In the genomic region with DNA sequence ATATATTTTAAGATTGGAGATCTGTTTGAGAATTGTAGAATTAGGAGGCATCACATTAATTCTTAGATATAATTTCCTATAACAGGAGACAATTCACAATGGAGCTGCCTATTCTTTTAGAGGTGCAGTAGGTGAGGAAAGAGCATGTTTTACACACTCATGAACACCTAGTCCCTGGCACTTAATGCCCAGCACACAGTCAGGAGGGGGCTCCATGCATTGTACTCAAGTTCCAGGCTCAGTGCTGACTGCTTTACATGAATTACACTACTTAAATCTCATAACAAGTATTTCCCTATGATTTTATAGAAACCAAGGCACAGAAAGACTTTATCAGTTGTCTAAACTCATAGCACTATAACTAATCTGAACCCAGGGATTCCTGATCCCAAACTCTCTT, we compare ENCODE assay signal across 9 cellular contexts. TPM values are rescaled to one million over a fixed set of nuclear protein-coding genes. Genes with fewer than 3 reads are reported as not detected.
A peak's percentile ranks its signal among the peaks of the same experiment; 100 is the strongest.
DNase-seq lines count a peak whose midpoint lies in the region; ATAC-seq and TF ChIP-seq lines count a peak whose summit lies in the region.
"Had no signal": no experiment of that assay in that cellular context is flagged by ENCODE, and none has a peak within 500 bp of the region (broad histone marks: within the 10 kb centered on the region; RNA-seq: fewer than 3 reads in every experiment).

No MANE protein-coding gene starts in this region.

- CTCF ChIA-PET in activated CD8-positive, alpha-beta memory T cell treated with anti-CD3 and anti-CD28 coated beads, Interleukin-2, amount 10 ng/mL, durations not matched to agents 7 days and 5 days (lab: Charles Lee) = interaction anchor here (0.8 to 2.6 kb wide), 7 partner anchors 14 to 431 kb away, joined by 3 to 10 read pairs (median 7); a partner anchor contains a TSS
- CTCF ChIA-PET in activated B cell treated with CpG ODN at 0.5 μM for 24 hours (lab: Charles Lee) = interaction anchor here (1.4 to 1.6 kb wide), 2 partner anchors 24 to 336 kb away, joined by 4 to 6 read pairs; no protein-coding TSS in a partner anchor

- H3K4me1 ChIP-seq in tibial artery = peaks cover 0 to 19% (median 14%) of the 10 kb centered on the region in 4 donors

- no peak for TF ChIP-seq CTCF in activated B cell treated with CpG ODN at 0.5 μM for 24 hours (IDR thresholded peaks at IDR 0.05)
- TF ChIP-seq CTCF in tibial artery (IDR thresholded peaks at IDR 0.05) = no peak

- H3K4me1 Mint-ChIP-seq in activated CD8-positive, alpha-beta memory T cell treated with anti-CD3 and anti-CD28 coated beads, Interleukin-2, amount 10 ng/mL, durations not matched to agents 7 days and 5 days = peaks cover 38% of the 10 kb centered on the region
- H3K4me1 Mint-ChIP-seq in activated B cell treated with CpG ODN at 0.5 μM for 24 hours = peaks cover 39% of the 10 kb centered on the region
- peaks cover 48 to 55% of the 10 kb centered on the region in 2 donors for H3K4me1 Mint-ChIP-seq in immature natural killer cell

- no peak for DNase-seq in activated CD8-positive, alpha-beta memory T cell treated with anti-CD3 and anti-CD28 coated beads, Interleukin-2, amount 10 ng/mL, durations not matched to agents 7 days and 5 days
- no peak for DNase-seq in activated CD8-positive, alpha-beta memory T cell treated with anti-CD3 and anti-CD28 coated beads, Interleukin-2, amount 50 U/mL, for 48 hours
- DNase-seq in activated B cell treated with CpG ODN at 0.5 μM for 24 hours (no peak), immature natural killer cell (no peak), tibial artery (no peak), superior temporal gyrus (ENCODE audit: extremely low spot score) (no peak), NCI-H2227 (lab: John Stamatoyannopoulos, UW; ENCODE audit: unreplicated experiment) (no peak)

- peaks cover 57% of the 10 kb centered on the region for H3K36me3 Mint-ChIP-seq in activated CD8-positive, alpha-beta memory T cell treated with anti-CD3 and anti-CD28 coated beads, Interleukin-2, amount 10 ng/mL, durations not matched to agents 7 days and 5 days
- H3K36me3 Mint-ChIP-seq in activated B cell treated with CpG ODN at 0.5 μM for 24 hours (ENCODE audit: low read depth) = peaks cover 27% of the 10 kb centered on the region
- peaks cover 13 to 19% (median 18%) of the 10 kb centered on the region in 3 donors for H3K36me3 Mint-ChIP-seq in immature natural killer cell

- no peaks in the 10 kb centered on the region for H3K9me3 ChIP-seq in tibial artery

- H3K9me3 Mint-ChIP-seq in activated CD8-positive, alpha-beta memory T cell treated with anti-CD3 and anti-CD28 coated beads, Interleukin-2, amount 10 ng/mL, durations not matched to agents 7 days and 5 days (ENCODE audit: low read depth) = peaks cover 9% of the 10 kb centered on the region
- H3K9me3 Mint-ChIP-seq in activated B cell treated with CpG ODN at 0.5 μM for 24 hours (peaks cover 9% of the 10 kb centered on the region), immature natural killer cell (no peaks in the 10 kb centered on the region)

- intact Hi-C loops in activated B cell treated with CpG ODN at 0.5 μM for 24 hours (cut with micrococcal nuclease) (loop anchor here (2.0 kb wide), 1 partner anchor 102 kb away; no protein-coding TSS in a partner anchor), tibial artery (cut with DNase I; ENCODE audit: low total_unique reads) (no loop called here)

- no peaks in the 10 kb centered on the region for H3K27me3 ChIP-seq in tibial artery

- peak overlapping the region; percentile 72 to 79 for H3K27ac ChIP-seq in tibial artery
- H3K27ac ChIP-seq: C4-2B had no signal

- ATAC-seq in activated CD8-positive, alpha-beta memory T cell treated with anti-CD3 and anti-CD28 coated beads, Interleukin-2, amount 10 ng/mL, durations not matched to agents 7 days and 5 days = peak; percentile 20
- ATAC-seq in activated B cell treated with CpG ODN at 0.5 μM for 24 hours (ENCODE audit: low read depth) = no peak
- ATAC-seq in HG03135 (IDR thresholded peaks at IDR 0.05; ENCODE audit: unreplicated experiment) = no peak

- peaks cover 0 to 8% (median 6%) of the 10 kb centered on the region in 3 donors for H3K36me3 ChIP-seq in tibial artery

- H3K27me3 Mint-ChIP-seq in activated CD8-positive, alpha-beta memory T cell treated with anti-CD3 and anti-CD28 coated beads, Interleukin-2, amount 10 ng/mL, durations not matched to agents 7 days and 5 days = no peaks in the 10 kb centered on the region
- no peaks in the 10 kb centered on the region for H3K27me3 Mint-ChIP-seq in activated B cell treated with CpG ODN at 0.5 μM for 24 hours
- H3K27me3 Mint-ChIP-seq in immature natural killer cell (ENCODE audit: low read depth in 3 of 3) = peaks cover 9 to 21% (median 19%) of the 10 kb centered on the region in 3 donors

- H3K4me3 ChIP-seq in tibial artery = peak overlapping the region; percentile 54 to 60

- POLR2A ChIA-PET in activated B cell treated with CpG ODN at 0.5 μM for 24 hours (lab: Charles Lee) = interaction anchor here (1.3 to 2.1 kb wide), 3 partner anchors 42 to 249 kb away, joined by 3 to 14 read pairs (median 4); a partner anchor contains a TSS

- peak overlapping the region; percentile 85 for H3K27ac Mint-ChIP-seq in activated CD8-positive, alpha-beta memory T cell treated with anti-CD3 and anti-CD28 coated beads, Interleukin-2, amount 10 ng/mL, durations not matched to agents 7 days and 5 days
- peak overlapping the region; percentile 93 for H3K27ac Mint-ChIP-seq in activated B cell treated with CpG ODN at 0.5 μM for 24 hours
- peak overlapping the region; percentile 92 to 99 (median 94) for H3K27ac Mint-ChIP-seq in immature natural killer cell

- H3K4me3 Mint-ChIP-seq in activated CD8-positive, alpha-beta memory T cell treated with anti-CD3 and anti-CD28 coated beads, Interleukin-2, amount 10 ng/mL, durations not matched to agents 7 days and 5 days = peak overlapping the region; percentile 87
- peak overlapping the region; percentile 92 for H3K4me3 Mint-ChIP-seq in activated B cell treated with CpG ODN at 0.5 μM for 24 hours
- H3K4me3 Mint-ChIP-seq in immature natural killer cell = peak overlapping the region; percentile 87 to 95 (median 94)

RNA-seq across cellular contexts. Expression of a gene that starts 0.4 kb away (rescaled TPM):
- total RNA-seq in activated CD8-positive, alpha-beta memory T cell treated with anti-CD3 and anti-CD28 coated beads, Interleukin-2, amount 10 ng/mL, durations not matched to agents 7 days and 5 days = 10 to 100 TPM; 32.0 to 38.6 TPM
- 14.4 and 15.5 TPM in 2 replicates for total RNA-seq in activated B cell treated with CpG ODN at 0.5 μM for 24 hours
- polyA plus RNA-seq in immature natural killer cell = 10 to 100 TPM in 1 of 3 donors, 1 to 10 TPM in 2; 7.7 to 18.2 (median 8.3) TPM

RNA-seq across cellular contexts. Expression of a gene that starts 30.6 kb away (rescaled TPM):
- total RNA-seq in activated CD8-positive, alpha-beta memory T cell treated with anti-CD3 and anti-CD28 coated beads, Interleukin-2, amount 10 ng/mL, durations not matched to agents 7 days and 5 days = 10 to 100 TPM; 38.5 to 49.8 TPM
- 28.5 and 31.2 TPM in 2 replicates for total RNA-seq in activated B cell treated with CpG ODN at 0.5 μM for 24 hours
- polyA plus RNA-seq in immature natural killer cell = 10 to 100 TPM; 13.6 to 19.2 (median 15.6) TPM

RNA-seq across cellular contexts. Expression of a gene that starts 30.6 kb away (rescaled TPM):
- total RNA-seq in activated CD8-positive, alpha-beta memory T cell treated with anti-CD3 and anti-CD28 coated beads, Interleukin-2, amount 10 ng/mL, durations not matched to agents 7 days and 5 days = 10 to 100 TPM; 17.6 to 26.5 TPM
- total RNA-seq in activated B cell treated with CpG ODN at 0.5 μM for 24 hours = 25.4 and 27.4 TPM in 2 replicates
- 1 to 10 TPM in 2 of 3 donors, under 1 TPM in 1; 0.93 to 9.2 (median 5.4) TPM for polyA plus RNA-seq in immature natural killer cell

RNA-seq across cellular contexts. Expression of a gene that starts 42.0 kb away (rescaled TPM):
- 100 to 1,000 TPM; 106 to 150 TPM for total RNA-seq in activated CD8-positive, alpha-beta memory T cell treated with anti-CD3 and anti-CD28 coated beads, Interleukin-2, amount 10 ng/mL, durations not matched to agents 7 days and 5 days
- 24.0 and 27.5 TPM in 2 replicates for total RNA-seq in activated B cell treated with CpG ODN at 0.5 μM for 24 hours
- polyA plus RNA-seq in immature natural killer cell = 10 to 100 TPM; 23.3 to 45.4 (median 43.1) TPM
